ENCODE assay signal across 10 cellular contexts in the genomic region with DNA sequence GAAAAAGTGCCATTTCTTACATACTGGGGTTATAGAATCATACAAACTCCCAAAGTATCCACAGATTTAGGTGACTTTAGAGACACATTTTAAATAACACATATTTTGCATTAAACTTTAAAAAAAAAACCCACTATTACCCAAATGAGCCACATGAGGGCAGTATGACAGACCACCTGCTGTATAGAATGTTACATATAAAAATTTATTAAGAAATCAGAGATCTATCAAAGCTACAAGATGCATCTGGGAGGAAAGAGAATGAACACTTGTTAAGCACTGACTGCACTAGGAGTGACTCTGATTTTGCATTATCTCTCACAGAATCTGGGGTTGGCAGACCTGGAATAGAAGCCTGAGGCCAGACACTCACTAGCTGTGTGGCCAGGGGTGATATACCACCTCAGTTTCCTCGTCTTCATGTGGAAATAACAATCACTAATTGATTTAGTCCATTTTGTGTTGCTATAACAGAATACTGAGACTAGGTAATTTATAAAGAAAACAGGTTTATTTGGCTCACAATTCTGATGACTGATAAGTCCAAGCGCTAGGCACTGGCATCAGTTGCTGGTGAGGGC.
DNase-seq lines count a peak whose midpoint lies in the region; ATAC-seq, FAIRE-seq and TF ChIP-seq lines count a peak whose summit lies in the region.
"Had no signal": no experiment of that assay in that cellular context is flagged by ENCODE, and none has a peak within 500 bp of the region (broad histone marks: within the 10 kb centered on the region; RNA-seq: fewer than 3 reads in every experiment).

No MANE protein-coding gene starts in this region.

- H3K27me3 ChIP-seq in BJ (ENCODE audit: control insufficient read depth, insufficient read depth, low read length) (no peaks in the 10 kb centered on the region), HepG2 (ENCODE audit: control insufficient read depth in 1 of 2, insufficient read depth in 2 of 2, low read length in 2 of 2) (no peaks in the 10 kb centered on the region)

- peak; percentile 4 for ATAC-seq in GM19467 (IDR thresholded peaks at IDR 0.05; ENCODE audit: unreplicated experiment)
- no peak for ATAC-seq in activated B cell treated with CpG ODN at 0.5 μM for 24 hours (ENCODE audit: low read depth)
- no peak for ATAC-seq in HepG2

- peak overlapping the region; percentile 2 for H3K27ac Mint-ChIP-seq in activated B cell treated with CpG ODN at 0.5 μM for 24 hours
- no peak overlapping the region for H3K27ac Mint-ChIP-seq in activated naive CD4-positive, alpha-beta T cell treated with anti-CD3 and anti-CD28 coated beads, Interleukin-2, amount 10 ng/mL, durations not matched to agents 7 days and 5 days

- H3K4me3 ChIP-seq in BJ (ENCODE audit: low read depth, low read length) (no peak overlapping the region), HepG2 (replicated peaks in 1 of 3; ENCODE audit: insufficient read depth in 1 of 3, low read depth in 2 of 3, low read length in 3 of 3) (no peak overlapping the region)
- H3K4me3 ChIP-seq: skin epidermis had no signal

- H2AFZ ChIP-seq in HepG2 (ENCODE audit: low read length), result no peak overlapping the region

- no TSS peak for BruUV-seq in HepG2 (replicated peaks; lab: Mats Ljungman, UMichigan)

- TF ChIP-seq POLR2A in HepG2 (IDR thresholded peaks at IDR 0.05; ENCODE audit: insufficient read depth in 1 of 2, low read depth in 2 of 2, low read length in 2 of 2), result no peak

- CTCF ChIA-PET in BJ (lab: Yijun Ruan, JAX), result interaction anchor here (0.6 to 7.1 kb wide), 18 partner anchors 10 to 349 kb away, joined by 3 to 44 read pairs (median 4); no protein-coding TSS in a partner anchor
- CTCF ChIA-PET in activated B cell treated with CpG ODN at 0.5 μM for 24 hours (lab: Charles Lee), result interaction anchor here (0.9 to 5.7 kb wide), 6 partner anchors 9 to 246 kb away, joined by 3 to 30 read pairs (median 4); no protein-coding TSS in a partner anchor
- CTCF ChIA-PET in HepG2 (lab: Yijun Ruan, JAX; ENCODE audit: low intra/inter-chr PET ratio, low total read pairs), result interaction anchor here (1.1 kb wide), 1 partner anchor 246 kb away, joined by 3 read pairs; no protein-coding TSS in a partner anchor
- CTCF ChIA-PET in activated naive CD4-positive, alpha-beta T cell treated with anti-CD3 and anti-CD28 coated beads, Interleukin-2, amount 10 ng/mL, durations not matched to agents 7 days and 5 days (lab: Charles Lee), result interaction anchor here (0.8 to 1.9 kb wide), 10 partner anchors 9 to 566 kb away, joined by 3 to 9 read pairs (median 3); no protein-coding TSS in a partner anchor

- no peaks in the 10 kb centered on the region for H3K9me3 Mint-ChIP-seq in activated B cell treated with CpG ODN at 0.5 μM for 24 hours
- no peaks in the 10 kb centered on the region for H3K9me3 Mint-ChIP-seq in activated naive CD4-positive, alpha-beta T cell treated with anti-CD3 and anti-CD28 coated beads, Interleukin-2, amount 10 ng/mL, durations not matched to agents 7 days and 5 days

- no peaks in the 10 kb centered on the region for H4K20me1 ChIP-seq in HepG2 (ENCODE audit: insufficient read depth, low read length)

- H3K4me1 ChIP-seq in HepG2 (ENCODE audit: insufficient read depth, low read length), result peaks cover 12% of the 10 kb centered on the region

- H3K4me3 Mint-ChIP-seq in activated B cell treated with CpG ODN at 0.5 μM for 24 hours, result no peak overlapping the region
- H3K4me3 Mint-ChIP-seq in activated naive CD4-positive, alpha-beta T cell treated with anti-CD3 and anti-CD28 coated beads, Interleukin-2, amount 10 ng/mL, durations not matched to agents 7 days and 5 days, result no peak overlapping the region

- no peak overlapping the region for H3K9ac ChIP-seq in HepG2 (ENCODE audit: insufficient read depth, low read depth, low read length)

- 88% methylated on average over 2 of the region's 2 CpGs for WGBS in HepG2 (ENCODE audit: low lambda C conversion rate)

- H3K27me3 Mint-ChIP-seq in activated B cell treated with CpG ODN at 0.5 μM for 24 hours, result no peaks in the 10 kb centered on the region
- H3K27me3 Mint-ChIP-seq in activated naive CD4-positive, alpha-beta T cell treated with anti-CD3 and anti-CD28 coated beads, Interleukin-2, amount 10 ng/mL, durations not matched to agents 7 days and 5 days, result no peaks in the 10 kb centered on the region

- TF ChIP-seq EP300 in HepG2 (IDR thresholded peaks at IDR 0.05; ENCODE audit: low read depth in 2 of 2, low read length in 2 of 2), result no peak
- TF ChIP-seq EP300 in HepG2 (CRISPR knock-in tag; IDR thresholded peaks at IDR 0.05; ENCODE audit: borderline replicate concordance), result no peak

- intact Hi-C loops in activated B cell treated with CpG ODN at 0.5 μM for 24 hours (cut with micrococcal nuclease) (loop anchor here (1.0 to 5.0 kb wide), 9 partner anchors 19 to 420 kb away; a partner anchor contains a TSS), HepG2 (cut with micrococcal nuclease; ENCODE audit: unreplicated experiment) (no loop called here)

- in situ Hi-C loops in HepG2 (cut with HindIII; ENCODE audit: extremely low pct_ligation_motif_present, low pct_unique_long_range_greater_than_20kb), result no loop called here

- POLR2A ChIA-PET in BJ (lab: Charles Lee), result no interaction called here
- POLR2A ChIA-PET in activated B cell treated with CpG ODN at 0.5 μM for 24 hours (lab: Charles Lee), result interaction anchor here (0.7 to 0.8 kb wide), 2 partner anchors 89 to 158 kb away, joined by 3 read pairs; no protein-coding TSS in a partner anchor
- POLR2A ChIA-PET in HepG2 (lab: Yijun Ruan, JAX), result no interaction called here

- H3K9me3 ChIP-seq in HepG2 (ENCODE audit: low read length), result no peaks in the 10 kb centered on the region

- TF ChIP-seq CTCF in BJ (IDR thresholded peaks at IDR 0.05; ENCODE audit: insufficient read depth, low read depth, low read length), result peak; percentile 61
- TF ChIP-seq CTCF in activated B cell treated with CpG ODN at 0.5 μM for 24 hours (IDR thresholded peaks at IDR 0.05), result peak; percentile 73
- TF ChIP-seq CTCF in HepG2 (CRISPR knock-in tag; IDR thresholded peaks at IDR 0.05), result peak; percentile 21; the same call in 1 of the 2 replicates

- no peak overlapping the region for H3K4me2 ChIP-seq in HepG2 (ENCODE audit: low read depth, low read length)

- H3K27ac ChIP-seq in HepG2 (ENCODE audit: extremely low read length, insufficient read depth, low read length), result no peak overlapping the region
- H3K27ac ChIP-seq: skin epidermis had no signal

- no peak for TF ChIP-seq RAD21 in HepG2 (CRISPR knock-in tag; IDR thresholded peaks at IDR 0.05)

- peaks cover 12% of the 10 kb centered on the region for H3K36me3 Mint-ChIP-seq in activated B cell treated with CpG ODN at 0.5 μM for 24 hours (ENCODE audit: low read depth)
- no peaks in the 10 kb centered on the region for H3K36me3 Mint-ChIP-seq in activated naive CD4-positive, alpha-beta T cell treated with anti-CD3 and anti-CD28 coated beads, Interleukin-2, amount 10 ng/mL, durations not matched to agents 7 days and 5 days

- H3K36me3 ChIP-seq in BJ (ENCODE audit: control insufficient read depth, insufficient read depth, low read length) (no peaks in the 10 kb centered on the region), HepG2 (replicated peaks in 1 of 2; ENCODE audit: control insufficient read depth in 1 of 2, insufficient read depth in 2 of 2, low read length in 2 of 2) (peaks cover 11 to 36% of the 10 kb centered on the region in 2 experiments)

- no peak for FAIRE-seq in HepG2 (lab: Jason Lieb, UNC)

- peaks cover 39% of the 10 kb centered on the region for H3K4me1 Mint-ChIP-seq in activated B cell treated with CpG ODN at 0.5 μM for 24 hours
- peaks cover 22% of the 10 kb centered on the region for H3K4me1 Mint-ChIP-seq in activated naive CD4-positive, alpha-beta T cell treated with anti-CD3 and anti-CD28 coated beads, Interleukin-2, amount 10 ng/mL, durations not matched to agents 7 days and 5 days

- no peaks in the 10 kb centered on the region for H3K79me2 ChIP-seq in HepG2 (ENCODE audit: insufficient read depth, low read length)

- DNase-seq in BJ (ENCODE audit: low read depth) (no peak), activated B cell treated with CpG ODN at 0.5 μM for 24 hours (no peak), HepG2 (ENCODE audit: low spot score) (no peak), activated gamma-delta T cell (lab: John Stamatoyannopoulos, UW) (no peak), NCI-H128 (lab: John Stamatoyannopoulos, UW; ENCODE audit: unreplicated experiment) (no peak), NCI-H446 treated with DMSO at 0.1 percent for 48 hours (lab: John Stamatoyannopoulos, UW) (no peak)
- DNase-seq in activated naive CD4-positive, alpha-beta T cell treated with anti-CD3 and anti-CD28 coated beads, Interleukin-2, amount 10 ng/mL, durations not matched to agents 7 days and 5 days, result no peak
- DNase-seq: activated CD4-positive, CD25-positive, alpha-beta regulatory T cell treated with anti-CD3 and anti-CD28 coated beads, Interleukin-2, amount 50 U/mL, for 72 hours had no signal

TF ChIP-seq in HepG2, 621 proteins besides CTCF, POLR2A, EP300 and RAD21:
- no peak for TF ChIP-seq MBD4 (IDR thresholded peaks at IDR 0.05; ENCODE audit: borderline replicate concordance, low read length)
- TF ChIP-seq, protein P1, sequence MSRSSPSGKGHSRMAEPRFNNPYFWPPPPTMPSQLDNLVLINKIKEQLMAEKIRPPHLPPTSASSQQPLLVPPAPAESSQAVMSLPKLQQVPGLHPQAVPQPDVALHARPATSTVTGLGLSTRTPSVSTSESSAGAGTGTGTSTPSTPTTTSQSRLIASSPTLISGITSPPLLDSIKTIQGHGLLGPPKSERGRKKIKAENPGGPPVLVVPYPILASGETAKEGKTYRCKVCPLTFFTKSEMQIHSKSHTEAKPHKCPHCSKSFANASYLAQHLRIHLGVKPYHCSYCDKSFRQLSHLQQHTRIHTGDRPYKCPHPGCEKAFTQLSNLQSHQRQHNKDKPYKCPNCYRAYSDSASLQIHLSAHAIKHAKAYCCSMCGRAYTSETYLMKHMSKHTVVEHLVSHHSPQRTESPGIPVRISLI (CRISPR knock-in tag; IDR thresholded peaks at IDR 0.05; ENCODE audit: borderline replicate concordance), result 0 out of 2 replicates have a peak, but pooled peaks have one; percentile 14

Comparison
In these comparisons a context has a peak if more than half of its experiments do, and no peak if none do; other contexts are left out.
1. CTCF ChIP-seq: peak in every context shown above with its lines; median percentile 73 in activated B cell treated with CpG ODN at 0.5 μM for 24 hours; 61 in BJ; 21 in HepG2.